1 cellular context compared by ENCODE assay signal in genomic region chr15:82098674-82099073, GRCh38.
TF ChIP-seq lines count a peak whose summit lies in the region.

No MANE protein-coding gene starts in this region.

TF ChIP-seq in H1, 55 proteins besides CTCF, POLR2A, EP300 and RAD21 (continued from another document):
- TF ChIP-seq MAX (IDR thresholded peaks at IDR 0.05) (no peak), ASH2L (IDR thresholded peaks at IDR 0.05; ENCODE audit: low read length) (no peak), SP4 (IDR thresholded peaks at IDR 0.05; ENCODE audit: low read length) (no peak)
